Comparison of ENCODE assay signal across 21 cellular contexts in genomic region chr1:214413315-214413714, GRCh38.
"Had no signal": no experiment of that assay in that cellular context is flagged by ENCODE, and none has a peak within 500 bp of the region (broad histone marks: within the 10 kb centered on the region; RNA-seq: fewer than 3 reads in every experiment).

No MANE protein-coding gene starts in this region.

- H3K27ac ChIP-seq: brain microvascular endothelial cell, Peyer's patch, WERI-Rb-1 had no signal

- H3K36me3 ChIP-seq: Peyer's patch, WERI-Rb-1 had no signal

- H3K4me1 ChIP-seq: Peyer's patch had no signal

- H3K4me3 ChIP-seq: Peyer's patch had no signal

- H3K27ac Mint-ChIP-seq: activated CD8-positive, alpha-beta T cell treated with anti-CD3 and anti-CD28 coated beads, Interleukin-2, amount 10 ng/mL, durations not matched to agents 7 days and 5 days; activated naive CD8-positive, alpha-beta T cell treated with anti-CD3 and anti-CD28 coated beads for 36 hours; T-helper 1 cell treated with Interleukin-12 subunit alpha and Interleukin-12 subunit beta and Interleukin-4 antibody, amounts not matched to agents 30 μg/mL and 1 μg/mL, for 36 hours had no signal

- ATAC-seq: activated CD8-positive, alpha-beta T cell treated with anti-CD3 and anti-CD28 coated beads, Interleukin-2, amount 10 ng/mL, durations not matched to agents 7 days and 5 days had no signal

- DNase-seq: activated CD4-positive, alpha-beta T cell treated with anti-CD3 and anti-CD28 coated beads for 48 hours; activated CD4-positive, alpha-beta T cell treated with anti-CD3 and anti-CD28 coated beads, Interleukin-2, amount 50 U/mL, for 4 hours; activated CD8-positive, alpha-beta memory T cell treated with anti-CD3 and anti-CD28 coated beads, Interleukin-2, amount 50 U/mL, for 48 hours; activated CD8-positive, alpha-beta T cell treated with anti-CD3 and anti-CD28 coated beads, Interleukin-2, amount 10 ng/mL, durations not matched to agents 7 days and 5 days; activated naive CD8-positive, alpha-beta T cell treated with anti-CD3 and anti-CD28 coated beads for 36 hours; activated T-cell treated with anti-CD3 and anti-CD28 coated beads, Interleukin-2, amount 50 U/mL, for 1 hour; brain microvascular endothelial cell; cerebellar nuclear complex; MM.1S; NCI-H1105; NCI-H1436; NCI-H1694 treated with DMSO at 0.1 percent for 48 hours; NCI-H2029 treated with DMSO at 0.1 percent for 48 hours; NCI-H510A treated with DMSO at 0.1 percent for 48 hours; NCI-H69; NK-92 treated with Interleukin-12 subunit alpha and Interleukin-12 subunit beta, amount 100 ng/mL, for 24 hours; OCI-M1; Peyer's patch; SHP77 treated with DMSO at 0.1 percent for 48 hours; WERI-Rb-1 had no signal

- H3K36me3 Mint-ChIP-seq: activated naive CD8-positive, alpha-beta T cell treated with anti-CD3 and anti-CD28 coated beads for 36 hours had no signal

- H3K27me3 ChIP-seq: brain microvascular endothelial cell, Peyer's patch had no signal
